24 cellular contexts compared by ENCODE assay signal in genomic region chr11:45844822-45845573, GRCh38. TPM values are rescaled to one million over a fixed set of nuclear protein-coding genes. Genes with fewer than 3 reads are reported as not detected.
DNase-seq lines count a peak whose midpoint lies in the region; ATAC-seq, FAIRE-seq and TF ChIP-seq lines count a peak whose summit lies in the region.
"Had no signal": no experiment of that assay in that cellular context is flagged by ENCODE, and none has a peak within 500 bp of the region (broad histone marks: within the 10 kb centered on the region; RNA-seq: fewer than 3 reads in every experiment).

No MANE protein-coding gene starts in this region.

- peak overlapping the region; percentile 37 to 98 (median 97) for H3K27ac Mint-ChIP-seq in CD4-positive, alpha-beta memory T cell
- H3K27ac Mint-ChIP-seq in nephron, result peak overlapping the region in 1 of 3 experiments; percentile 56
- no peak overlapping the region for H3K27ac Mint-ChIP-seq in activated CD4-positive, alpha-beta memory T cell treated with anti-CD3 and anti-CD28 coated beads, Interleukin-2, amount 10 ng/mL, durations not matched to agents 7 days and 5 days
- H3K27ac Mint-ChIP-seq: activated CD8-positive, alpha-beta T cell treated with anti-CD3 and anti-CD28 coated beads, Interleukin-2, amount 10 ng/mL, durations not matched to agents 7 days and 5 days; nephron progenitor cell had no signal

- peaks cover 0 to 5% (median 0%) of the 10 kb centered on the region in 8 donors for H3K9me3 Mint-ChIP-seq in CD4-positive, alpha-beta memory T cell
- no peaks in the 10 kb centered on the region for H3K9me3 Mint-ChIP-seq in nephron
- no peaks in the 10 kb centered on the region for H3K9me3 Mint-ChIP-seq in activated CD4-positive, alpha-beta memory T cell treated with anti-CD3 and anti-CD28 coated beads, Interleukin-2, amount 10 ng/mL, durations not matched to agents 7 days and 5 days
- H3K9me3 Mint-ChIP-seq: T-helper 2 cell treated with Interferon-gamma antibody and Interleukin-4, amounts not matched to agents 5 μg/mL and 100 μg/mL, for 36 hours had no signal

- in situ Hi-C loops in K562 (cut with MboI), result no loop called here

- no peaks in the 10 kb centered on the region for H3K27me3 ChIP-seq in CD4-positive, alpha-beta memory T cell (ENCODE audit: insufficient read depth, low read length)
- H3K27me3 ChIP-seq in K562 (ENCODE audit: control insufficient read depth in 2 of 2, insufficient read depth in 2 of 2, low read length in 2 of 2), result no peaks in the 10 kb centered on the region
- no peaks in the 10 kb centered on the region for H3K27me3 ChIP-seq in WERI-Rb-1 (ENCODE audit: insufficient read depth, low read depth, severe bottlenecking)
- H3K27me3 ChIP-seq: right atrium auricular region, tibial artery had no signal

- no peak overlapping the region for H3K9ac ChIP-seq in K562 (ENCODE audit: insufficient read depth in 1 of 2, low read depth in 2 of 2, low read length in 2 of 2)
- H3K9ac ChIP-seq: parathyroid adenoma, SK-N-SH had no signal

- peaks cover 30% of the 10 kb centered on the region for H3K4me1 ChIP-seq in CD4-positive, alpha-beta memory T cell (ENCODE audit: insufficient read depth, low read length)
- H3K4me1 ChIP-seq in K562 (replicated peaks in 1 of 2; ENCODE audit: control insufficient read depth in 2 of 2, insufficient read depth in 2 of 2, low read length in 2 of 2), result peaks cover 14 to 21% of the 10 kb centered on the region in 2 experiments
- H3K4me1 ChIP-seq: parathyroid adenoma had no signal

- 68% methylated on average over 3 of the region's 3 CpGs for WGBS in K562 (ENCODE audit: insufficient coverage, low coverage, missing lambda C conversion rate)

- no peak overlapping the region for H3K4me2 ChIP-seq in K562 (ENCODE audit: insufficient read depth, low read length)
- H3K4me2 ChIP-seq: SK-N-SH had no signal

- no peaks in the 10 kb centered on the region for H3K9me1 ChIP-seq in K562 (ENCODE audit: control insufficient read depth, insufficient read depth, low read length)

- H3K9me3 ChIP-seq in CD4-positive, alpha-beta memory T cell (ENCODE audit: control insufficient read depth in 1 of 2, low read length in 2 of 2), result no peaks in the 10 kb centered on the region
- no peaks in the 10 kb centered on the region for H3K9me3 ChIP-seq in K562 (replicated peaks; ENCODE audit: control insufficient read depth, insufficient read depth, low read depth, low read length)
- H3K9me3 ChIP-seq in WERI-Rb-1 (ENCODE audit: severe bottlenecking), result no peaks in the 10 kb centered on the region
- H3K9me3 ChIP-seq: right atrium auricular region, SK-N-SH, tibial artery had no signal

- peaks cover 26% of the 10 kb centered on the region for H3K79me2 ChIP-seq in K562 (ENCODE audit: control insufficient read depth, insufficient read depth, low read length)

- TF ChIP-seq CTCF in K562 (IDR thresholded peaks at IDR 0.05 in 2 of 3, conservative IDR thresholded peaks at IDR 0.05 in 1 of 3; ENCODE audit: insufficient read depth in 2 of 3, low read depth in 1 of 3, low read length in 3 of 3) (no peak), nephron (IDR thresholded peaks at IDR 0.05; ENCODE audit: unreplicated experiment in 3 of 3) (no peak), WERI-Rb-1 (IDR thresholded peaks at IDR 0.05; ENCODE audit: low read depth, low read length) (no peak)

- peaks cover 3 to 13% of the 10 kb centered on the region in 2 donors for H3K36me3 Mint-ChIP-seq in CD4-positive, alpha-beta memory T cell
- no peaks in the 10 kb centered on the region for H3K36me3 Mint-ChIP-seq in nephron (ENCODE audit: low read depth)
- no peaks in the 10 kb centered on the region for H3K36me3 Mint-ChIP-seq in activated CD4-positive, alpha-beta memory T cell treated with anti-CD3 and anti-CD28 coated beads, Interleukin-2, amount 10 ng/mL, durations not matched to agents 7 days and 5 days (ENCODE audit: low read depth)

- TF ChIP-seq RAD21 in K562 (CRISPR knock-in tag; conservative IDR thresholded peaks at IDR 0.05 in 1 of 2, IDR thresholded peaks at IDR 0.05 in 1 of 2), result no peak

- no peak for TF ChIP-seq POLR2A in K562 (conservative IDR thresholded peaks at IDR 0.05)

- no peak for DNase-seq in CD4-positive, alpha-beta memory T cell
- DNase-seq in MV-4-11 (lab: John Stamatoyannopoulos, UW), result peak; percentile 53
- DNase-seq in K562 (ENCODE audit: extremely low read depth in 1 of 4, low spot score in 3 of 4), result no peak
- DNase-seq in activated CD4-positive, CD25-positive, alpha-beta regulatory T cell treated with anti-CD3 and anti-CD28 coated beads, Interleukin-2, amount 50 U/mL, for 72 hours, result no peak
- no peak for DNase-seq in activated CD4-positive, alpha-beta memory T cell treated with anti-CD3 and anti-CD28 coated beads, Interleukin-2, amount 10 ng/mL, durations not matched to agents 7 days and 5 days
- DNase-seq in WERI-Rb-1, result no peak
- DNase-seq: activated CD8-positive, alpha-beta T cell treated with anti-CD3 and anti-CD28 coated beads, Interleukin-2, amount 10 ng/mL, durations not matched to agents 7 days and 5 days; DMS79 treated with DMSO at 0.1 percent for 48 hours; effector memory CD4-positive, alpha-beta T cell; foreskin fibroblast; NCI-H1092; NCI-H1930; NCI-H526; nephron progenitor cell; SK-N-SH; stimulated activated CD4-positive, alpha-beta T cell treated with anti-CD3 and anti-CD28 coated beads, Interleukin-4, amount 100 ng/mL, for 24 hours; stimulated activated naive CD4-positive, alpha-beta T cell treated with Interleukin-2 at 50 U/mL for 16 hours; tibial artery had no signal

- POLR2A ChIA-PET in CD4-positive, alpha-beta memory T cell (lab: Charles Lee; ENCODE audit: partially characterized antibody), result interaction anchor here (0.7 to 5.7 kb wide), 2 partner anchors 40 to 161 kb away, joined by 3 to 38 read pairs; partner anchors contain the start of gene SLC35C1
- POLR2A ChIA-PET in K562 (lab: Yijun Ruan, JAX), result interaction anchor here (1.3 kb wide), 1 partner anchor 18 kb away, joined by 3 read pairs; no protein-coding TSS in a partner anchor
- POLR2A ChIA-PET in activated CD4-positive, alpha-beta memory T cell treated with anti-CD3 and anti-CD28 coated beads, Interleukin-2, amount 10 ng/mL, durations not matched to agents 7 days and 5 days (lab: Charles Lee), result interaction anchor here (3.5 to 3.9 kb wide), 2 partner anchors 11 to 40 kb away, joined by 16 to 41 read pairs; partner anchors contain the start of gene SLC35C1

- peaks cover 0 to 3% of the 10 kb centered on the region in 2 donors for H3K27me3 Mint-ChIP-seq in CD4-positive, alpha-beta memory T cell
- H3K27me3 Mint-ChIP-seq in nephron (ENCODE audit: low read depth), result peaks cover 8% of the 10 kb centered on the region
- peaks cover 14% of the 10 kb centered on the region for H3K27me3 Mint-ChIP-seq in activated CD4-positive, alpha-beta memory T cell treated with anti-CD3 and anti-CD28 coated beads, Interleukin-2, amount 10 ng/mL, durations not matched to agents 7 days and 5 days

- no TSS peak for BruUV-seq in K562 (replicated peaks; lab: Mats Ljungman, UMichigan)

- H3K36me3 ChIP-seq in CD4-positive, alpha-beta memory T cell (ENCODE audit: insufficient read depth, low read length), result no peaks in the 10 kb centered on the region
- peaks cover 7% of the 10 kb centered on the region; the same call in 1 of the 3 replicates for H3K36me3 ChIP-seq in K562 (ENCODE audit: control insufficient read depth, insufficient read depth, low read length)
- H3K36me3 ChIP-seq in WERI-Rb-1, result peaks cover 2% of the 10 kb centered on the region; the same call in 1 of the 2 replicates
- H3K36me3 ChIP-seq: right atrium auricular region, tibial artery had no signal

- H4K20me1 ChIP-seq in K562 (replicated peaks; ENCODE audit: control insufficient read depth, insufficient read depth, low read length), result peaks cover 20% of the 10 kb centered on the region

- H3K4me3 ChIP-seq in CD4-positive, alpha-beta memory T cell (ENCODE audit: low read length in 2 of 2), result no peak overlapping the region
- H3K4me3 ChIP-seq in K562 (no peak overlapping the region), WERI-Rb-1 (ENCODE audit: low read depth, low read length) (no peak overlapping the region)
- H3K4me3 ChIP-seq: right atrium auricular region, tibial artery had no signal

- no peak for FAIRE-seq in K562 (lab: Jason Lieb, UNC)
- FAIRE-seq: H1 had no signal

- CTCF ChIA-PET in CD4-positive, alpha-beta memory T cell (lab: Charles Lee; ENCODE audit: partially characterized antibody), result interaction anchor here (0.7 to 5.9 kb wide), 7 partner anchors 10 to 161 kb away, joined by 3 to 34 read pairs (median 3); partner anchors contain the start of gene PEX16
- CTCF ChIA-PET in K562 (lab: Yijun Ruan, JAX; ENCODE audit: low intra/inter-chr PET ratio), result no interaction called here
- CTCF ChIA-PET in activated CD4-positive, alpha-beta memory T cell treated with anti-CD3 and anti-CD28 coated beads, Interleukin-2, amount 10 ng/mL, durations not matched to agents 7 days and 5 days (lab: Charles Lee), result interaction anchor here (0.7 to 5.7 kb wide), 6 partner anchors 11 to 239 kb away, joined by 3 to 79 read pairs (median 4); partner anchors contain the start of gene SLC35C1

- peaks cover 20 to 51% (median 39%) of the 10 kb centered on the region in 4 donors for H3K4me1 Mint-ChIP-seq in CD4-positive, alpha-beta memory T cell
- peaks cover 26% of the 10 kb centered on the region for H3K4me1 Mint-ChIP-seq in nephron
- H3K4me1 Mint-ChIP-seq in activated CD4-positive, alpha-beta memory T cell treated with anti-CD3 and anti-CD28 coated beads, Interleukin-2, amount 10 ng/mL, durations not matched to agents 7 days and 5 days, result peaks cover 44% of the 10 kb centered on the region

- no peak for TF ChIP-seq EP300 in K562 (IDR thresholded peaks at IDR 0.05; ENCODE audit: low read length)

- no peak for ATAC-seq in K562
- ATAC-seq: activated CD4-positive, CD25-positive, alpha-beta regulatory T cell treated with anti-CD3 and anti-CD28 coated beads, Interleukin-2, amount 50 U/mL, for 24 hours; activated CD8-positive, alpha-beta T cell treated with anti-CD3 and anti-CD28 coated beads, Interleukin-2, amount 10 ng/mL, durations not matched to agents 7 days and 5 days had no signal

- intact Hi-C loops in CD4-positive, alpha-beta memory T cell (cut with micrococcal nuclease), result loop anchor here (10.0 kb wide), 2 partner anchors 270 to 1420 kb away; no protein-coding TSS in a partner anchor
- intact Hi-C loops in K562 (cut with micrococcal nuclease), result loop anchor here (5.0 kb wide), 1 partner anchor 38 kb away; the partner anchor contains the start of gene SLC35C1

- H3K27ac ChIP-seq in CD4-positive, alpha-beta memory T cell (ENCODE audit: low read depth, low read length), result no peak overlapping the region
- no peak overlapping the region for H3K27ac ChIP-seq in K562 (ENCODE audit: extremely low read depth, low read depth, low read length)
- no peak overlapping the region for H3K27ac ChIP-seq in WERI-Rb-1
- H3K27ac ChIP-seq: parathyroid adenoma had no signal

- no peak overlapping the region; the same call in 1 of the 2 replicates for H2AFZ ChIP-seq in K562 (ENCODE audit: low read depth, low read length)
- H2AFZ ChIP-seq: parathyroid adenoma had no signal

- H3K4me3 Mint-ChIP-seq in CD4-positive, alpha-beta memory T cell, result peak overlapping the region in 2 of 8 donors; percentile 39 to 54
- H3K4me3 Mint-ChIP-seq in nephron, result peak overlapping the region; percentile 10 to 46 (median 26)
- H3K4me3 Mint-ChIP-seq in activated CD4-positive, alpha-beta memory T cell treated with anti-CD3 and anti-CD28 coated beads, Interleukin-2, amount 10 ng/mL, durations not matched to agents 7 days and 5 days, result no peak overlapping the region
- H3K4me3 Mint-ChIP-seq: activated CD8-positive, alpha-beta T cell treated with anti-CD3 and anti-CD28 coated beads, Interleukin-2, amount 10 ng/mL, durations not matched to agents 7 days and 5 days; nephron progenitor cell; T-helper 2 cell treated with Interferon-gamma antibody and Interleukin-4, amounts not matched to agents 5 μg/mL and 100 μg/mL, for 36 hours had no signal

RNA-seq across cellular contexts. Expression of gene CRY2, which starts 2.3 kb away (rescaled TPM):
- total RNA-seq in CD4-positive, alpha-beta memory T cell, result 10 to 100 TPM; 66.0 to 67.4 TPM
- 10 to 100 TPM; 22.6 to 28.9 TPM for polyA plus RNA-seq in CD4-positive, alpha-beta memory T cell
- total RNA-seq in K562 (2011; cell fraction: chromatin; rRNA removed; ENCODE audit: low replicate concordance), result 74.3 and 112 TPM in 2 replicates
- total RNA-seq in K562 (2011; cell fraction: nucleolus; rRNA removed), result 59.2 and 64.6 TPM in 2 replicates
- total RNA-seq in K562 (2011; cell fraction: nucleoplasm; rRNA removed), result 69.7 and 90.4 TPM in 2 replicates
- total RNA-seq in K562 (2014; rRNA removed) (15.1 and 18.3 TPM in 2 replicates), K562 (2014; rRNA removed; fragmentation: Illumina TruSeq; extraction: Trizol) (8.5 and 10.4 TPM in 2 replicates), K562 (2015; rRNA removed; fragmentation: Illumina TruSeq; extraction: Trizol) (10.9 and 13.3 TPM in 2 replicates), K562 (2021) (23.9 and 24.0 TPM in 2 replicates)
- polyA plus RNA-seq in K562 (2011; rRNA removed) (15.8 and 21.7 TPM in 2 replicates), K562 (2014; fragmentation: Illumina TruSeq; extraction: Trizol) (14.5 and 14.8 TPM in 2 replicates), K562 (2014; fragmentation: Nextera tagmentation; extraction: Ambion mirVana) (1 to 10 TPM; 2.3 to 3.3 TPM), K562 (2014; rRNA removed) (13.5 and 17.1 TPM in 2 replicates)
- polyA plus RNA-seq in K562 (2011; cell fraction: cytosol; rRNA removed), result 16.3 and 16.9 TPM in 2 replicates
- 59.5 and 77.3 TPM in 2 replicates for polyA plus RNA-seq in K562 (2011; cell fraction: nucleus; rRNA removed)
- 10.6 and 11.5 TPM in 2 replicates for polyA plus RNA-seq in K562 (2012)
- 27.1 and 32.0 TPM in 2 replicates for polyA minus RNA-seq in K562 (2011; rRNA and poly(A)+ RNA removed)
- 17.7 and 18.3 TPM in 2 replicates for polyA minus RNA-seq in K562 (2011; cell fraction: cytosol; rRNA and poly(A)+ RNA removed)
- 28.8 and 31.0 TPM in 2 replicates for polyA minus RNA-seq in K562 (2011; cell fraction: nucleus; rRNA and poly(A)+ RNA removed)
- total RNA-seq in activated CD4-positive, alpha-beta memory T cell treated with anti-CD3 and anti-CD28 coated beads, Interleukin-2, amount 10 ng/mL, durations not matched to agents 7 days and 5 days, result 10 to 100 TPM; 18.4 to 22.7 TPM

RNA-seq across cellular contexts. Expression of gene SLC35C1, which starts 40.0 kb away (rescaled TPM):
- 10 to 100 TPM; 20.3 to 21.5 TPM for total RNA-seq in CD4-positive, alpha-beta memory T cell
- 10 to 100 TPM; 18.6 to 19.9 TPM for polyA plus RNA-seq in CD4-positive, alpha-beta memory T cell
- 4.6 and 15.0 TPM in 2 replicates for total RNA-seq in K562 (2011; cell fraction: chromatin; rRNA removed; ENCODE audit: low replicate concordance)
- 15.7 and 22.2 TPM in 2 replicates for total RNA-seq in K562 (2011; cell fraction: nucleolus; rRNA removed)
- total RNA-seq in K562 (2011; cell fraction: nucleoplasm; rRNA removed), result 13.6 and 16.2 TPM in 2 replicates
- total RNA-seq in K562 (2014; rRNA removed) (3.6 and 5.4 TPM in 2 replicates), K562 (2014; rRNA removed; fragmentation: Illumina TruSeq; extraction: Trizol) (0.96 and 1.5 TPM in 2 replicates), K562 (2015; rRNA removed; fragmentation: Illumina TruSeq; extraction: Trizol) (2.4 and 3.0 TPM in 2 replicates), K562 (2021) (13.1 and 14.9 TPM in 2 replicates)
- polyA plus RNA-seq in K562 (2011; rRNA removed) (1.3 and 2.6 TPM in 2 replicates), K562 (2014; fragmentation: Illumina TruSeq; extraction: Trizol) (7.4 and 9.7 TPM in 2 replicates), K562 (2014; fragmentation: Nextera tagmentation; extraction: Ambion mirVana) (under 1 TPM; 0.65 to 0.98 TPM), K562 (2014; rRNA removed) (4.2 and 4.4 TPM in 2 replicates)
- polyA plus RNA-seq in K562 (2011; cell fraction: cytosol; rRNA removed), result 2.8 and 7.0 TPM in 2 replicates
- 2.6 and 5.4 TPM in 2 replicates for polyA plus RNA-seq in K562 (2011; cell fraction: nucleus; rRNA removed)
- 9.2 and 10.4 TPM in 2 replicates for polyA plus RNA-seq in K562 (2012)
- 2.1 and 2.5 TPM in 2 replicates for polyA minus RNA-seq in K562 (2011; rRNA and poly(A)+ RNA removed)
- 13.7 and 13.8 TPM in 2 replicates for polyA minus RNA-seq in K562 (2011; cell fraction: cytosol; rRNA and poly(A)+ RNA removed)
- polyA minus RNA-seq in K562 (2011; cell fraction: nucleus; rRNA and poly(A)+ RNA removed), result 4.8 and 4.9 TPM in 2 replicates
- total RNA-seq in activated CD4-positive, alpha-beta memory T cell treated with anti-CD3 and anti-CD28 coated beads, Interleukin-2, amount 10 ng/mL, durations not matched to agents 7 days and 5 days, result 10 to 100 TPM; 15.0 to 17.5 TPM

RNA-seq across cellular contexts. Expression of gene MAPK8IP1, which starts 40.5 kb away (rescaled TPM):
- under 1 TPM; 0.73 to 0.86 TPM for total RNA-seq in CD4-positive, alpha-beta memory T cell
- under 1 TPM; 0.06 to 0.08 TPM for polyA plus RNA-seq in CD4-positive, alpha-beta memory T cell
- 1.4 and 6.4 TPM in 2 replicates for total RNA-seq in K562 (2011; cell fraction: chromatin; rRNA removed; ENCODE audit: low replicate concordance)
- total RNA-seq in K562 (2011; cell fraction: nucleolus; rRNA removed), result 4.3 and 4.5 TPM in 2 replicates
- 2.4 and 2.6 TPM in 2 replicates for total RNA-seq in K562 (2011; cell fraction: nucleoplasm; rRNA removed)
- total RNA-seq in K562 (2014; rRNA removed), result 5.4 and 8.0 TPM in 2 replicates
- total RNA-seq in K562 (2014; rRNA removed; fragmentation: Illumina TruSeq; extraction: Trizol), result 0.89 and 1.5 TPM in 2 replicates
- total RNA-seq in K562 (2015; rRNA removed; fragmentation: Illumina TruSeq; extraction: Trizol), result 2.1 and 2.3 TPM in 2 replicates
- 6.6 and 6.9 TPM in 2 replicates for total RNA-seq in K562 (2021)
- 2.5 and 3.9 TPM in 2 replicates for polyA plus RNA-seq in K562 (2011; rRNA removed)
- 4.4 and 9.8 TPM in 2 replicates for polyA plus RNA-seq in K562 (2011; cell fraction: cytosol; rRNA removed)
- 7.2 and 11.0 TPM in 2 replicates for polyA plus RNA-seq in K562 (2011; cell fraction: nucleus; rRNA removed)
- polyA plus RNA-seq in K562 (2012), result 3.3 and 3.7 TPM in 2 replicates
- 2.9 and 4.0 TPM in 2 replicates for polyA plus RNA-seq in K562 (2014; fragmentation: Illumina TruSeq; extraction: Trizol)
- under 1 TPM; 0.13 to 0.14 TPM for polyA plus RNA-seq in K562 (2014; fragmentation: Nextera tagmentation; extraction: Ambion mirVana)
- polyA plus RNA-seq in K562 (2014; rRNA removed), result 4.3 and 4.9 TPM in 2 replicates
- polyA minus RNA-seq in K562 (2011; rRNA and poly(A)+ RNA removed), result 1.6 and 1.7 TPM in 2 replicates
- 4.6 and 9.6 TPM in 2 replicates for polyA minus RNA-seq in K562 (2011; cell fraction: cytosol; rRNA and poly(A)+ RNA removed)
- 1.5 and 1.7 TPM in 2 replicates for polyA minus RNA-seq in K562 (2011; cell fraction: nucleus; rRNA and poly(A)+ RNA removed)
- under 1 TPM; 0.48 to 0.50 TPM for total RNA-seq in activated CD4-positive, alpha-beta memory T cell treated with anti-CD3 and anti-CD28 coated beads, Interleukin-2, amount 10 ng/mL, durations not matched to agents 7 days and 5 days
